Comparison of ENCODE assay signal across 1 cellular context in the genomic region with DNA sequence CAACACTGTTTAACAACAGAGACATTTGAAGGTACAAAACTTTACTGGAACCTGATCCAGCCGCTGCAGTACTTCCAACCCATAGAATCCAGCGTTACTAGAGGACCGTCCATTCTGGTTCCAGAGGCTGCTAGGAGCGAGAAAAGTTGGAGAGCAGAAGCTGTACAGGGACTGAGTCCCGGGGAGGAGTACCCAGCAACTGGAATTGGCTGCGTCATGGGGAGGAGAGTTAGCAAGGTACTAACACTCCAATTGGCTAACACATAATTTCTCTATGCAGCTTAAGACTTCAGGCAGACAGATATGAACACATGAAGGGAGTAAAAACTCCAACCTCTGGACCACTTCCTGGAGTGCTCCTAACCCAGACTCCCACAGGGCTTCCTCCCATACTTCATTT.
TF ChIP-seq lines count a peak whose summit lies in the region.

No MANE protein-coding gene starts in this region.

TF ChIP-seq in K562, 482 proteins besides CTCF, POLR2A, EP300 and RAD21:
- TF ChIP-seq, protein P1, sequence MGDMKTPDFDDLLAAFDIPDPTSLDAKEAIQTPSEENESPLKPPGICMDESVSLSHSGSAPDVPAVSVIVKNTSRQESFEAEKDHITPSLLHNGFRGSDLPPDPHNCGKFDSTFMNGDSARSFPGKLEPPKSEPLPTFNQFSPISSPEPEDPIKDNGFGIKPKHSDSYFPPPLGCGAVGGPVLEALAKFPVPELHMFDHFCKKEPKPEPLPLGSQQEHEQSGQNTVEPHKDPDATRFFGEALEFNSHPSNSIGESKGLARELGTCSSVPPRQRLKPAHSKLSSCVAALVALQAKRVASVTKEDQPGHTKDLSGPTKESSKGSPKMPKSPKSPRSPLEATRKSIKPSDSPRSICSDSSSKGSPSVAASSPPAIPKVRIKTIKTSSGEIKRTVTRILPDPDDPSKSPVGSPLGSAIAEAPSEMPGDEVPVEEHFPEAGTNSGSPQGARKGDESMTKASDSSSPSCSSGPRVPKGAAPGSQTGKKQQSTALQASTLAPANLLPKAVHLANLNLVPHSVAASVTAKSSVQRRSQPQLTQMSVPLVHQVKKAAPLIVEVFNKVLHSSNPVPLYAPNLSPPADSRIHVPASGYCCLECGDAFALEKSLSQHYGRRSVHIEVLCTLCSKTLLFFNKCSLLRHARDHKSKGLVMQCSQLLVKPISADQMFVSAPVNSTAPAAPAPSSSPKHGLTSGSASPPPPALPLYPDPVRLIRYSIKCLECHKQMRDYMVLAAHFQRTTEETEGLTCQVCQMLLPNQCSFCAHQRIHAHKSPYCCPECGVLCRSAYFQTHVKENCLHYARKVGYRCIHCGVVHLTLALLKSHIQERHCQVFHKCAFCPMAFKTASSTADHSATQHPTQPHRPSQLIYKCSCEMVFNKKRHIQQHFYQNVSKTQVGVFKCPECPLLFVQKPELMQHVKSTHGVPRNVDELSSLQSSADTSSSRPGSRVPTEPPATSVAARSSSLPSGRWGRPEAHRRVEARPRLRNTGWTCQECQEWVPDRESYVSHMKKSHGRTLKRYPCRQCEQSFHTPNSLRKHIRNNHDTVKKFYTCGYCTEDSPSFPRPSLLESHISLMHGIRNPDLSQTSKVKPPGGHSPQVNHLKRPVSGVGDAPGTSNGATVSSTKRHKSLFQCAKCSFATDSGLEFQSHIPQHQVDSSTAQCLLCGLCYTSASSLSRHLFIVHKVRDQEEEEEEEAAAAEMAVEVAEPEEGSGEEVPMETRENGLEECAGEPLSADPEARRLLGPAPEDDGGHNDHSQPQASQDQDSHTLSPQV (IDR thresholded peaks at IDR 0.05) = 0 out of 2 replicates have a peak, but pooled peaks have one; percentile 25
- peak; percentile 79 for TF ChIP-seq NFE2 (IDR thresholded peaks at IDR 0.05; ENCODE audit: low read depth)
- TF ChIP-seq MAFK (IDR thresholded peaks at IDR 0.05; ENCODE audit: low read length) = peak; percentile 24; the same call in 1 of the 2 replicates
- TF ChIP-seq RCOR1 (IDR thresholded peaks at IDR 0.05; ENCODE audit: borderline replicate concordance in 1 of 2, low read depth in 2 of 2, low read length in 2 of 2) = 0 out of 4 replicates have a peak, but pooled peaks of 1 of the 2 experiments have one; percentile 4
- 0 out of 2 replicates have a peak, but pooled peaks have one; percentile 35 for TF ChIP-seq MAFG (tag; conservative IDR thresholded peaks at IDR 0.05)
- TF ChIP-seq ZNF146 (CRISPR knock-in tag; IDR thresholded peaks at IDR 0.05; ENCODE audit: unreplicated experiment) = no peak
- no peak for TF ChIP-seq ZNF217 (CRISPR knock-in tag; IDR thresholded peaks at IDR 0.05)
- peak; percentile 56 for TF ChIP-seq C11orf30 (IDR thresholded peaks at IDR 0.05; ENCODE audit: low read depth)
- TF ChIP-seq ZNF316 (IDR thresholded peaks at IDR 0.05) = peak; percentile 54; the same call in 1 of the 2 replicates
- peak; percentile 61 for TF ChIP-seq MAFF (IDR thresholded peaks at IDR 0.05; ENCODE audit: low read length)
- no peak for TF ChIP-seq RBFOX2 (IDR thresholded peaks at IDR 0.05; ENCODE audit: low read depth, low read length)
